Comparison of ENCODE assay signal across 9 cellular contexts in genomic region chr7:5549096-5549896, GRCh38. TPM values are rescaled to one million over a fixed set of nuclear protein-coding genes. Genes with fewer than 3 reads are reported as not detected.
DNase-seq lines count a peak whose midpoint lies in the region; ATAC-seq and TF ChIP-seq lines count a peak whose summit lies in the region.
"Had no signal": no experiment of that assay in that cellular context is flagged by ENCODE, and none has a peak within 500 bp of the region (broad histone marks: within the 10 kb centered on the region; RNA-seq: fewer than 3 reads in every experiment).

No MANE protein-coding gene starts in this region.

- no peak for DNase-seq in activated T-cell treated with anti-CD3 and anti-CD28 coated beads, Interleukin-2, amount 50 U/mL, for 4 hours
- DNase-seq in activated T-cell treated with anti-CD3 and anti-CD28 coated beads, Interleukin-2, amount 50 U/mL, for 1 hour: no peak
- peak; percentile 93 for DNase-seq in SW480 (ENCODE audit: low spot score)
- DNase-seq in foreskin fibroblast: peak; percentile 64 to 85
- no peak for DNase-seq in stimulated activated naive B cell treated with anti-CD40 and anti-IgM and Interleukin-4, amounts not matched to agents 10 μg/mL and 1 μg/mL and 100 μg/mL, for 72 hours
- DNase-seq in left lobe of liver (ENCODE audit: low spot score): no peak
- no peak for DNase-seq in amygdala (lab: John Stamatoyannopoulos, UW)
- DNase-seq in NCI-H345 (lab: John Stamatoyannopoulos, UW): no peak
- DNase-seq: naive B cell had no signal

- no peak for TF ChIP-seq CTCF in foreskin fibroblast (IDR thresholded peaks at IDR 0.05; ENCODE audit: low read depth, low read length)

- no peak overlapping the region for H3K4me3 Mint-ChIP-seq in activated T-cell treated with anti-CD3 and anti-CD28 coated beads, Interleukin-2, amount 50 U/mL, for 4 hours
- H3K4me3 Mint-ChIP-seq in stimulated activated naive B cell treated with anti-CD40 and anti-IgM and Interleukin-4, amounts not matched to agents 10 μg/mL and 1 μg/mL and 100 μg/mL, for 72 hours: no peak overlapping the region

- no peaks in the 10 kb centered on the region for H3K9me3 Mint-ChIP-seq in activated T-cell treated with anti-CD3 and anti-CD28 coated beads, Interleukin-2, amount 50 U/mL, for 4 hours
- no peaks in the 10 kb centered on the region for H3K9me3 Mint-ChIP-seq in stimulated activated naive B cell treated with anti-CD40 and anti-IgM and Interleukin-4, amounts not matched to agents 10 μg/mL and 1 μg/mL and 100 μg/mL, for 72 hours
- H3K9me3 Mint-ChIP-seq: naive B cell had no signal

- H3K36me3 Mint-ChIP-seq in activated T-cell treated with anti-CD3 and anti-CD28 coated beads, Interleukin-2, amount 50 U/mL, for 4 hours (ENCODE audit: insufficient read depth): no peaks in the 10 kb centered on the region
- H3K36me3 Mint-ChIP-seq in stimulated activated naive B cell treated with anti-CD40 and anti-IgM and Interleukin-4, amounts not matched to agents 10 μg/mL and 1 μg/mL and 100 μg/mL, for 72 hours: no peaks in the 10 kb centered on the region
- H3K36me3 Mint-ChIP-seq: naive B cell had no signal

- no peaks in the 10 kb centered on the region for H3K27me3 Mint-ChIP-seq in activated T-cell treated with anti-CD3 and anti-CD28 coated beads, Interleukin-2, amount 50 U/mL, for 4 hours (ENCODE audit: low read depth)
- H3K27me3 Mint-ChIP-seq in stimulated activated naive B cell treated with anti-CD40 and anti-IgM and Interleukin-4, amounts not matched to agents 10 μg/mL and 1 μg/mL and 100 μg/mL, for 72 hours: no peaks in the 10 kb centered on the region
- H3K27me3 Mint-ChIP-seq: naive B cell had no signal

- peaks cover 6% of the 10 kb centered on the region for H3K4me1 Mint-ChIP-seq in activated T-cell treated with anti-CD3 and anti-CD28 coated beads, Interleukin-2, amount 50 U/mL, for 4 hours (ENCODE audit: low read depth)
- H3K4me1 Mint-ChIP-seq in stimulated activated naive B cell treated with anti-CD40 and anti-IgM and Interleukin-4, amounts not matched to agents 10 μg/mL and 1 μg/mL and 100 μg/mL, for 72 hours: peaks cover 8 to 10% of the 10 kb centered on the region in 2 donors

- H3K4me3 ChIP-seq in foreskin fibroblast (ENCODE audit: low read depth in 1 of 2, low read length in 2 of 2): no peak overlapping the region

- peak; percentile 61 to 79 for ATAC-seq in activated T-cell treated with anti-CD3 and anti-CD28 coated beads, Interleukin-2, amount 50 U/mL, for 4 hours
- ATAC-seq in stimulated activated naive B cell treated with anti-CD40 and anti-IgM and Interleukin-4, amounts not matched to agents 10 μg/mL and 1 μg/mL and 100 μg/mL, for 72 hours (replicated peaks): peak; percentile 41 to 57
- no peak for ATAC-seq in left lobe of liver

- H3K27ac Mint-ChIP-seq in stimulated activated naive B cell treated with anti-CD40 and anti-IgM and Interleukin-4, amounts not matched to agents 10 μg/mL and 1 μg/mL and 100 μg/mL, for 72 hours: no peak overlapping the region
- H3K27ac Mint-ChIP-seq: naive B cell had no signal

RNA-seq across cellular contexts. Expression of gene ACTB, which starts 18.9 kb away (rescaled TPM):
- 1,000 to 10,000 TPM; 6,778 to 7,684 (median 6,905) TPM for total RNA-seq in activated T-cell treated with anti-CD3 and anti-CD28 coated beads, Interleukin-2, amount 50 U/mL, for 4 hours
- 1,167 TPM for total RNA-seq in left lobe of liver

RNA-seq across cellular contexts. Expression of gene FBXL18, which starts 35.7 kb away (rescaled TPM):
- 10 to 100 TPM; 11.9 to 13.1 (median 12.8) TPM for total RNA-seq in activated T-cell treated with anti-CD3 and anti-CD28 coated beads, Interleukin-2, amount 50 U/mL, for 4 hours
- 6.4 TPM for total RNA-seq in left lobe of liver

RNA-seq across cellular contexts. Expression of gene FSCN1, which starts 43.3 kb away (rescaled TPM):
- total RNA-seq in activated T-cell treated with anti-CD3 and anti-CD28 coated beads, Interleukin-2, amount 50 U/mL, for 4 hours: 10 to 100 TPM; 17.5 to 27.2 (median 18.3) TPM
- 13.9 TPM for total RNA-seq in left lobe of liver

Comparison
In these comparisons a context has a peak if more than half of its experiments do, and no peak if none do; other contexts are left out.
1. DNase-seq: peak in SW480 (single experiment) and foreskin fibroblast (2 of 2); none in activated T-cell treated with anti-CD3 and anti-CD28 coated beads, Interleukin-2, amount 50 U/mL, for 4 hours (single experiment), activated T-cell treated with anti-CD3 and anti-CD28 coated beads, Interleukin-2, amount 50 U/mL, for 1 hour (single experiment), stimulated activated naive B cell treated with anti-CD40 and anti-IgM and Interleukin-4, amounts not matched to agents 10 μg/mL and 1 μg/mL and 100 μg/mL, for 72 hours (single experiment), left lobe of liver (single experiment), amygdala (0 of 56) and NCI-H345 (single experiment).